In the genomic region with DNA sequence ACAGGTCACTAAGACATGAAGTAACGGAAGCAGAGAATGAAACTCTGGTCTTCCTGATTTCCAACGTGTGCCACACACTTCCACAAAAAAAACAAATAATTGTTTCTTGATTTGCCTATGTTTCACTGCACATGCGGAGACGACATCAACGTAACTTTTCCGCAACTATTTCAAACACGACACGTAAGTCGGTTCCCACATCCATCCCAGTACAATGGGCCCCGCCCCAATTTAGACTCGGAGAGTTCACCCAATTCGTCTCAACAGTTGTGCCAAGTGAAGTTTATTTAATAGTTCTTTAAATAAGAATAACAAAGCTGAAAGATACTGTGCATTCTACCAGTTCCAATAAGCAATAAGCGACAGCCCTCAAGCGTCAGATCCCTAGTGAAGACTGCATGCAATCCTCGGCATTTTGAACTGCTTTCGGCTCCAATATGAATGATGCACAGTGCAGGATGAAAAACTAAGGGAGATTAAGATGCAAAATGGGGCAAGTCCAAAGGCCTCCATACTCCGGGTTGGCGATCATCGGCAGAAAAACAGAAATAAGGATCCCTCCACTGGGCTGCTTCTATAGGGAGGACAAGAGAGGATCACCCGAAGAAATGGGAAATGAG, we compare ENCODE assay signal across 9 cellular contexts. TPM values are rescaled to one million over a fixed set of nuclear protein-coding genes. Genes with fewer than 3 reads are reported as not detected.
A peak's percentile ranks its signal among the peaks of the same experiment; 100 is the strongest.
DNase-seq lines count a peak whose midpoint lies in the region; ATAC-seq, FAIRE-seq and TF ChIP-seq lines count a peak whose summit lies in the region.
"Had no signal": no experiment of that assay in that cellular context is flagged by ENCODE, and none has a peak within 500 bp of the region (broad histone marks: within the 10 kb centered on the region; RNA-seq: fewer than 3 reads in every experiment).

No MANE protein-coding gene starts in this region.

- no peaks in the 10 kb centered on the region for H3K27me3 ChIP-seq in pancreas

- H3K27ac ChIP-seq in pancreas, result peak overlapping the region; percentile 96 to 99 (median 98)

- H3K4me1 Mint-ChIP-seq in activated T-cell treated with anti-CD3 and anti-CD28 coated beads, Interleukin-2, amount 50 U/mL, for 72 hours (ENCODE audit: low read depth), result peaks cover 32% of the 10 kb centered on the region

- FAIRE-seq in pancreas (lab: Jason Lieb, UNC), result no peak
- FAIRE-seq: endometrium had no signal

- H3K27me3 Mint-ChIP-seq in activated T-cell treated with anti-CD3 and anti-CD28 coated beads, Interleukin-2, amount 50 U/mL, for 72 hours (ENCODE audit: low read depth), result no peaks in the 10 kb centered on the region

- peak overlapping the region; percentile 64 to 94 (median 82) for H3K4me3 ChIP-seq in pancreas

- no peak for TF ChIP-seq CTCF in pancreas (IDR thresholded peaks at IDR 0.05)

- peak overlapping the region; percentile 100 for H3K27ac Mint-ChIP-seq in activated T-cell treated with anti-CD3 and anti-CD28 coated beads, Interleukin-2, amount 50 U/mL, for 72 hours

- DNase-seq in NCI-H146 (lab: John Stamatoyannopoulos, UW) (peak; percentile 55), NCI-H146 treated with DMSO at 0.1 percent for 48 hours (lab: John Stamatoyannopoulos, UW; ENCODE audit: unreplicated experiment) (no peak), HS-5 (ENCODE audit: low read depth) (peak; percentile 20), foreskin melanocyte (peak; percentile 11), pancreas (no peak)
- DNase-seq in activated T-cell treated with anti-CD3 and anti-CD28 coated beads, Interleukin-2, amount 50 U/mL, for 72 hours, result peak in 1 of 2 donors; percentile 27

- H3K4me1 ChIP-seq in pancreas, result peaks cover 5 to 14% (median 5%) of the 10 kb centered on the region in 3 donors

- H3K9me3 Mint-ChIP-seq in activated T-cell treated with anti-CD3 and anti-CD28 coated beads, Interleukin-2, amount 50 U/mL, for 72 hours, result no peaks in the 10 kb centered on the region

- 0% methylated on average over 20 of the region's 20 CpGs for WGBS in pancreas, 2 donors

- H3K36me3 Mint-ChIP-seq in activated T-cell treated with anti-CD3 and anti-CD28 coated beads, Interleukin-2, amount 50 U/mL, for 72 hours (ENCODE audit: insufficient read depth in 2 of 2), result peaks cover 10 to 20% of the 10 kb centered on the region in 2 donors

- peak overlapping the region; percentile 97 to 100 for H3K4me3 Mint-ChIP-seq in activated T-cell treated with anti-CD3 and anti-CD28 coated beads, Interleukin-2, amount 50 U/mL, for 72 hours

- peaks cover 2 to 16% (median 13%) of the 10 kb centered on the region in 3 donors for H3K36me3 ChIP-seq in pancreas

- peak; percentile 2 for ATAC-seq in activated T-cell treated with anti-CD3 and anti-CD28 coated beads, Interleukin-2, amount 50 U/mL, for 72 hours (replicated peaks in 1 of 2)
- peak in 3 of 4 donors; percentile 5 to 20 (median 5) for ATAC-seq in pancreas
- ATAC-seq in GM18519 (IDR thresholded peaks at IDR 0.05; ENCODE audit: low FRiP score, unreplicated experiment), result no peak
- ATAC-seq in HG02588 (IDR thresholded peaks at IDR 0.05; ENCODE audit: unreplicated experiment), result no peak

- H3K9me3 ChIP-seq in pancreas, result no peaks in the 10 kb centered on the region

- intact Hi-C loops in pancreas (cut with DNase I), result no loop called here

RNA-seq across cellular contexts. Expression of gene CCT4, which starts 0.7 kb away (rescaled TPM):
- 100 to 1,000 TPM; 251 to 300 TPM for total RNA-seq in activated T-cell treated with anti-CD3 and anti-CD28 coated beads, Interleukin-2, amount 50 U/mL, for 72 hours
- 100 to 1,000 TPM in 1 of 6 donors, 10 to 100 TPM in 5; 60.0 to 101 (median 77.1) TPM for total RNA-seq in pancreas
- 10 to 100 TPM; 24.6 to 44.8 TPM for polyA plus RNA-seq in pancreas

RNA-seq across cellular contexts. Expression of gene COMMD1, which starts 17.7 kb away (rescaled TPM):
- 10 to 100 TPM; 34.3 to 34.7 TPM for total RNA-seq in activated T-cell treated with anti-CD3 and anti-CD28 coated beads, Interleukin-2, amount 50 U/mL, for 72 hours
- 10 to 100 TPM in 5 of 6 donors, 1 to 10 TPM in 1; 9.3 to 21.1 (median 14.3) TPM for total RNA-seq in pancreas
- 10 to 100 TPM; 17.4 to 27.0 TPM for polyA plus RNA-seq in pancreas

RNA-seq across cellular contexts. Expression of gene FAM161A, which starts 33.9 kb away (rescaled TPM):
- 1 to 10 TPM; 6.9 to 9.1 TPM for total RNA-seq in activated T-cell treated with anti-CD3 and anti-CD28 coated beads, Interleukin-2, amount 50 U/mL, for 72 hours
- total RNA-seq in pancreas, result 1 to 10 TPM; 1.3 to 4.6 (median 2.5) TPM
- polyA plus RNA-seq in pancreas, result 1 to 10 TPM; 1.9 to 5.0 TPM

Comparison
In these comparisons a context has a peak if more than half of its experiments do, and no peak if none do; other contexts are left out.
1. DNase-seq: peak in NCI-H146 (single experiment), HS-5 (single experiment) and foreskin melanocyte (single experiment); none in NCI-H146 treated with DMSO at 0.1 percent for 48 hours (single experiment) and pancreas (0 of 6).
2. ATAC-seq: peak in activated T-cell treated with anti-CD3 and anti-CD28 coated beads, Interleukin-2, amount 50 U/mL, for 72 hours (2 of 2) and pancreas (3 of 4); none in GM18519 (single experiment) and HG02588 (single experiment).